Comparison of ENCODE assay signal across 10 cellular contexts in the genomic region with DNA sequence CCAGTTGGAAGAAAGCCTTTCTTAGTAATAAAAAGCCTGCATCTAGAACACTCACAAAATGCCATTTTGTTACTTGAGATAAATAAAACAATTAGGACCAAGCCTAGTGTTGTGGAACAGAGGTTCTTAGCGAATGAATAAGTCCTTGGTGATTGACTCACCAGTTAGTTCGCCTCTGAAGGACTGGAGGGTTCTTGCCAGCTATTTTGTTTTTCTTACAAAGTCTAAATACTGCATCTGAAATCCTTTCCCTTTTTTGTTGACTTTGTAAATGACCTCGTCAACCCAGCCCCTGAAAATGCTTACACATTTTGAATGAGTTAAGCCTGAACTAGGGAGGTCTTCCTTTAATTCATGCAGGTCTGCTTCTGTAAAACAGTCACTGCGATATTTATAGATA. TPM values are rescaled to one million over a fixed set of nuclear protein-coding genes. Genes with fewer than 3 reads are reported as not detected.
DNase-seq lines count a peak whose midpoint lies in the region; ATAC-seq and TF ChIP-seq lines count a peak whose summit lies in the region.
"Had no signal": no experiment of that assay in that cellular context is flagged by ENCODE, and none has a peak within 500 bp of the region (broad histone marks: within the 10 kb centered on the region; RNA-seq: fewer than 3 reads in every experiment).

No MANE protein-coding gene starts in this region.

- TF ChIP-seq CTCF in adrenal gland (IDR thresholded peaks at IDR 0.05) (no peak), foreskin fibroblast (IDR thresholded peaks at IDR 0.05; ENCODE audit: low read depth, low read length) (no peak), CD14-positive monocyte (IDR thresholded peaks at IDR 0.05) (no peak), ovary (IDR thresholded peaks at IDR 0.05) (no peak)
- TF ChIP-seq CTCF in activated CD8-positive, alpha-beta T cell treated with anti-CD3 and anti-CD28 coated beads for 36 hours (IDR thresholded peaks at IDR 0.05), result no peak

- H3K27me3 ChIP-seq in adrenal gland (no peaks in the 10 kb centered on the region), ovary (no peaks in the 10 kb centered on the region)

- peaks cover 3% of the 10 kb centered on the region for H3K9me3 Mint-ChIP-seq in activated CD8-positive, alpha-beta T cell treated with anti-CD3 and anti-CD28 coated beads for 36 hours
- no peaks in the 10 kb centered on the region for H3K9me3 Mint-ChIP-seq in CD14-positive monocyte

- no peaks in the 10 kb centered on the region for H3K36me3 ChIP-seq in adrenal gland (replicated peaks in 1 of 2)
- no peaks in the 10 kb centered on the region for H3K36me3 ChIP-seq in ovary

- TF ChIP-seq EP300 in ovary (IDR thresholded peaks at IDR 0.05), result no peak

- ATAC-seq in activated CD8-positive, alpha-beta T cell treated with anti-CD3 and anti-CD28 coated beads for 36 hours, result no peak

- intact Hi-C loops in adrenal gland (cut with DNase I) (loop anchor here in 1 of 2 donors (5.0 kb wide), 1 partner anchor 47 kb away; no protein-coding TSS in a partner anchor), CD14-positive monocyte (cut with micrococcal nuclease) (loop anchor here in 1 of 2 donors (5.0 kb wide), 1 partner anchor 97 kb away; no protein-coding TSS in a partner anchor), ovary (cut with DNase I) (no loop called here)
- intact Hi-C loops in activated CD8-positive, alpha-beta T cell treated with anti-CD3 and anti-CD28 coated beads for 36 hours (cut with micrococcal nuclease), result no loop called here

- 35 to 45% (median 41%) methylated on average over 4 of the region's 4 CpGs for WGBS in adrenal gland, 4 donors
- 18 to 36% (median 33%) methylated on average over 4 of the region's 4 CpGs for WGBS in ovary, 3 donors

- H3K27ac ChIP-seq in adrenal gland (peak overlapping the region in 4 of 5 donors; percentile 9 to 84 (median 64)), ovary (no peak overlapping the region)

- no peaks in the 10 kb centered on the region for H3K27me3 Mint-ChIP-seq in activated CD8-positive, alpha-beta T cell treated with anti-CD3 and anti-CD28 coated beads for 36 hours
- H3K27me3 Mint-ChIP-seq in CD14-positive monocyte (ENCODE audit: low read depth in 3 of 3), result peaks cover 0 to 5% (median 0%) of the 10 kb centered on the region in 3 donors

- no peak overlapping the region for H3K4me3 Mint-ChIP-seq in activated CD8-positive, alpha-beta T cell treated with anti-CD3 and anti-CD28 coated beads for 36 hours
- no peak overlapping the region for H3K4me3 Mint-ChIP-seq in CD14-positive monocyte

- H3K9me3 ChIP-seq in adrenal gland (replicated peaks in 1 of 3) (no peaks in the 10 kb centered on the region), ovary (no peaks in the 10 kb centered on the region)

- no peak overlapping the region for H3K27ac Mint-ChIP-seq in activated CD8-positive, alpha-beta T cell treated with anti-CD3 and anti-CD28 coated beads for 36 hours
- peak overlapping the region in 2 of 7 donors; percentile 79 to 81 for H3K27ac Mint-ChIP-seq in CD14-positive monocyte

- H3K4me1 Mint-ChIP-seq in activated CD8-positive, alpha-beta T cell treated with anti-CD3 and anti-CD28 coated beads for 36 hours (ENCODE audit: low read depth), result peaks cover 7% of the 10 kb centered on the region
- H3K4me1 Mint-ChIP-seq in CD14-positive monocyte, result peaks cover 75% of the 10 kb centered on the region

- H3K4me3 ChIP-seq in adrenal gland (no peak overlapping the region), foreskin fibroblast (ENCODE audit: low read depth in 1 of 2, low read length in 2 of 2) (no peak overlapping the region), ovary (no peak overlapping the region)

- DNase-seq in HCEC 1CT (peak; percentile 90), adrenal gland (peak in 1 of 7 donors; percentile 31), foreskin fibroblast (peak; percentile 79 to 91), smooth muscle cell of the brain vasculature (ENCODE audit: low read depth, low spot score) (peak; percentile 82), CD14-positive monocyte (ENCODE audit: low spot score) (no peak), SIG-M5 treated with dmso at 0.1 percent for 504 hours (lab: John Stamatoyannopoulos, UW; ENCODE audit: unreplicated experiment) (no peak), ovary (no peak)
- DNase-seq in activated CD8-positive, alpha-beta T cell treated with anti-CD3 and anti-CD28 coated beads for 36 hours, result no peak
- DNase-seq: NCI-H345, right cardiac atrium had no signal

- POLR2A ChIA-PET in activated CD8-positive, alpha-beta T cell treated with anti-CD3 and anti-CD28 coated beads for 36 hours (lab: Charles Lee), result no interaction called here

- H3K4me1 ChIP-seq in adrenal gland (replicated peaks in 1 of 2), result peaks cover 18 to 45% of the 10 kb centered on the region in 2 donors
- peaks cover 4% of the 10 kb centered on the region for H3K4me1 ChIP-seq in ovary (ENCODE audit: insufficient read depth)

- CTCF ChIA-PET in activated CD8-positive, alpha-beta T cell treated with anti-CD3 and anti-CD28 coated beads for 36 hours (lab: Charles Lee), result interaction anchor here (3.0 to 3.1 kb wide), 2 partner anchors 12 to 16 kb away, joined by 11 to 18 read pairs; no protein-coding TSS in a partner anchor

- peaks cover 22% of the 10 kb centered on the region for H3K36me3 Mint-ChIP-seq in activated CD8-positive, alpha-beta T cell treated with anti-CD3 and anti-CD28 coated beads for 36 hours (ENCODE audit: low read depth)
- H3K36me3 Mint-ChIP-seq in CD14-positive monocyte, result peaks cover 35 to 46% of the 10 kb centered on the region in 2 donors

- TF ChIP-seq POLR2A in adrenal gland (IDR thresholded peaks at IDR 0.05) (peak in 1 of 2 donors; percentile 19), ovary (IDR thresholded peaks at IDR 0.05) (no peak)

RNA-seq across cellular contexts. Expression of a gene that starts 45.1 kb away (rescaled TPM):
- total RNA-seq in adrenal gland (10 to 100 TPM; 25.9 to 56.8 (median 44.8) TPM), ovary (10 to 100 TPM; 25.7 to 47.3 (median 39.6) TPM)
- polyA plus RNA-seq in adrenal gland (10 to 100 TPM; 22.5 to 59.3 (median 28.6) TPM), CD14-positive monocyte (10 to 100 TPM; 14.6 to 21.5 TPM), ovary (10 to 100 TPM; 19.0 to 30.5 TPM)
- total RNA-seq in activated CD8-positive, alpha-beta T cell treated with anti-CD3 and anti-CD28 coated beads for 36 hours, result 10 to 100 TPM; 52.6 to 56.0 TPM

RNA-seq across cellular contexts. Expression of a gene that starts 49.5 kb away (rescaled TPM):
- total RNA-seq in adrenal gland, result 10 to 100 TPM in 7 of 8 donors, 1 to 10 TPM in 1; 8.1 to 27.2 (median 20.6) TPM
- polyA plus RNA-seq in adrenal gland, result 1 to 10 TPM; 2.0 to 8.3 (median 5.6) TPM
- 10 to 100 TPM; 34.5 to 36.5 TPM for total RNA-seq in activated CD8-positive, alpha-beta T cell treated with anti-CD3 and anti-CD28 coated beads for 36 hours
- 1 to 10 TPM; 6.0 to 8.5 TPM for polyA plus RNA-seq in CD14-positive monocyte
- total RNA-seq in ovary, result 10 to 100 TPM in 6 of 7 donors, 1 to 10 TPM in 1; 7.5 to 17.5 (median 15.4) TPM
- polyA plus RNA-seq in ovary, result 1 to 10 TPM; 4.1 to 9.3 TPM

Comparison
In these comparisons a context has a peak if more than half of its experiments do, and no peak if none do; other contexts are left out.
1. DNase-seq: peak in HCEC 1CT (single experiment), foreskin fibroblast (2 of 2) and smooth muscle cell of the brain vasculature (single experiment); none in activated CD8-positive, alpha-beta T cell treated with anti-CD3 and anti-CD28 coated beads for 36 hours (single experiment), CD14-positive monocyte (single experiment), SIG-M5 treated with dmso at 0.1 percent for 504 hours (single experiment) and ovary (0 of 5).
2. H3K27ac ChIP-seq: peak in adrenal gland (4 of 5); none in ovary (0 of 2).